In the genomic region with DNA sequence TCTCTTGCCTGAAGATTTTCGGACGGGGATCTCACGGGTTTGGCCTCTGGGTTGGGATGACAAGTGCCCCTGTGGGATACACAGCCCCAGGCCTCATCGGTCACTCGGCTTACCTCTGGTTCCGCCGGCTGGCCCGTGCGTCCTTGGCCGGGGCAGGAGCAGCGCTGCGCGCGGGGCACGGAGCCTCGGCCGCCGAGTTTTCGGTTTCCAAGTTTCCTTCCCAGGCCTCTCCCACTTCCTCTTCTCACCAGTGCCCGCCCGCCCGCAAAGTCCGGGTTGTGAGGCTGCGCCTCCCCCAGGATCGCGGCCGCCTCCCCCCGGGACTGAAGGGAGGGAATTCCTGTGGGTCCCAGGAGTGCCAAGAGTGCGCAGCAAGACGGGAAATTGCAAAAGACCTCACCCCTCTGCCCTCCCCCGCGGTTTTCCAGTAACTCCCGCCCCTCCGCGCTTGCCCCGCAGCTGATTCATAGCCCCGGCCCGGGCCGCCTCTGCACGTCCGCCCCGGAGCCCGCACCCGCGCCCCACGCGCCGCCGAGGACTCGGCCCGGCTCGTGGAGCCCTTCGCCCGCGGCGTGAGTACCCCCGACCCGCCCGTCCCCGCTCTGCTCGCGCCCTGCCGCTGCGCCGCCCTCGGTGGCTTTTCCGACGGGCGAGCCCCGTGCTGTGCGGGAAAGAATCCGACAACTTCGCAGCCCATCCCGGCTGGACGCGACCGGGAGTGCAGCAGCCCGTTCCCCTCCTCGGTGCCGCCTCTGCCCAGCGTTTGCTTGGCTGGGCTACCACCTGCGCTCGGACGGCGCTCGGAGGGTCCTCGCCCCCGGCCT, we compare ENCODE assay signal across 9 cellular contexts. TPM values are rescaled to one million over a fixed set of nuclear protein-coding genes. Genes with fewer than 3 reads are reported as not detected.
DNase-seq lines count a peak whose midpoint lies in the region; ATAC-seq and TF ChIP-seq lines count a peak whose summit lies in the region.
"Had no signal": no experiment of that assay in that cellular context is flagged by ENCODE, and none has a peak within 500 bp of the region (broad histone marks: within the 10 kb centered on the region; RNA-seq: fewer than 3 reads in every experiment).

OSMR (plus strand) TSS at position 458 of the 824 bp plus-strand sequence. CDS start 23,033 bp downstream, outside the sequence.

- no peak for DNase-seq in activated naive CD4-positive, alpha-beta T cell treated with anti-CD3 and anti-CD28 coated beads, Interleukin-2, amount 10 ng/mL, durations not matched to agents 7 days and 5 days
- DNase-seq in activated naive CD4-positive, alpha-beta T cell (lab: John Stamatoyannopoulos, UW): no peak
- DNase-seq in UCSD-AML1 (lab: John Stamatoyannopoulos, UW; ENCODE audit: unreplicated experiment) (peak; percentile 49), esophagus squamous epithelium (lab: John Stamatoyannopoulos, UW) (peak; percentile 35), mucosa of descending colon (peak; percentile 64 to 85 (median 75)), substantia nigra (lab: John Stamatoyannopoulos, UW) (peak in 40 of 49 donors; percentile 12 to 82 (median 38)), LoVo (ENCODE audit: low spot score) (no peak), SHP77 treated with DMSO at 0.1 percent for 48 hours (lab: John Stamatoyannopoulos, UW) (no peak)

- H3K9me3 ChIP-seq in esophagus squamous epithelium (no peaks in the 10 kb centered on the region), mucosa of descending colon (no peaks in the 10 kb centered on the region)

- peaks cover 1% of the 10 kb centered on the region for H3K36me3 Mint-ChIP-seq in activated naive CD4-positive, alpha-beta T cell treated with anti-CD3 and anti-CD28 coated beads, Interleukin-2, amount 10 ng/mL, durations not matched to agents 7 days and 5 days

- H3K4me3 ChIP-seq in esophagus squamous epithelium (peak within 1 kb of the TSS; percentile 65 to 86 (median 78)), mucosa of descending colon (peak within 1 kb of the TSS; percentile 20)
- H3K4me3 ChIP-seq: GM12878 had no signal

- H3K4me1 ChIP-seq in esophagus squamous epithelium (peaks cover 0 to 63% (median 18%) of the 10 kb centered on the region in 3 donors), mucosa of descending colon (ENCODE audit: low read depth) (no peaks in the 10 kb centered on the region)

- no peak within 1 kb of the TSS for H3K27ac Mint-ChIP-seq in activated naive CD4-positive, alpha-beta T cell treated with anti-CD3 and anti-CD28 coated beads, Interleukin-2, amount 10 ng/mL, durations not matched to agents 7 days and 5 days

- peak; percentile 85 for ATAC-seq in mucosa of descending colon
- ATAC-seq: GM12878 had no signal

- H3K4me3 Mint-ChIP-seq in activated naive CD4-positive, alpha-beta T cell treated with anti-CD3 and anti-CD28 coated beads, Interleukin-2, amount 10 ng/mL, durations not matched to agents 7 days and 5 days: peak within 1 kb of the TSS; percentile 42

- peaks cover 2% of the 10 kb centered on the region for H3K4me1 Mint-ChIP-seq in activated naive CD4-positive, alpha-beta T cell treated with anti-CD3 and anti-CD28 coated beads, Interleukin-2, amount 10 ng/mL, durations not matched to agents 7 days and 5 days

- no peaks in the 10 kb centered on the region for H3K9me3 Mint-ChIP-seq in activated naive CD4-positive, alpha-beta T cell treated with anti-CD3 and anti-CD28 coated beads, Interleukin-2, amount 10 ng/mL, durations not matched to agents 7 days and 5 days

- 0% methylated on average over 3 to 11 of the region's 88 CpGs for WGBS in esophagus squamous epithelium, 2 donors

- peak in 3 of 4 donors; percentile 12 to 86 (median 82) for TF ChIP-seq POLR2A in esophagus squamous epithelium (IDR thresholded peaks at IDR 0.05)

- CTCF ChIA-PET in activated naive CD4-positive, alpha-beta T cell treated with anti-CD3 and anti-CD28 coated beads, Interleukin-2, amount 10 ng/mL, durations not matched to agents 7 days and 5 days (lab: Charles Lee): no interaction called here

- peak within 1 kb of the TSS; percentile 92 to 96 (median 95) for H3K27ac ChIP-seq in esophagus squamous epithelium
- H3K27ac ChIP-seq in substantia nigra (ENCODE audit: low read depth, low read length, poor library complexity, severe bottlenecking): peak within 1 kb of the TSS; percentile 55

- H3K27me3 ChIP-seq in esophagus squamous epithelium: peaks cover 0 to 5% (median 0%) of the 10 kb centered on the region in 4 donors

- H3K36me3 ChIP-seq in esophagus squamous epithelium (no peaks in the 10 kb centered on the region), mucosa of descending colon (ENCODE audit: low read depth) (no peaks in the 10 kb centered on the region)

- intact Hi-C loops in esophagus squamous epithelium (cut with DNase I) (no loop called here), mucosa of descending colon (cut with DNase I, micrococcal nuclease) (no loop called here)

- TF ChIP-seq CTCF in esophagus squamous epithelium (IDR thresholded peaks at IDR 0.05): peak in 3 of 6 experiments; percentile 4 to 31 (median 19)
- no peak for TF ChIP-seq CTCF in mucosa of descending colon (IDR thresholded peaks at IDR 0.05)

- peaks cover 58% of the 10 kb centered on the region for H3K27me3 Mint-ChIP-seq in activated naive CD4-positive, alpha-beta T cell treated with anti-CD3 and anti-CD28 coated beads, Interleukin-2, amount 10 ng/mL, durations not matched to agents 7 days and 5 days

RNA-seq across cellular contexts. Expression of gene OSMR, which starts in this region (rescaled TPM):
- total RNA-seq in esophagus squamous epithelium (10 to 100 TPM in 3 of 4 donors, 1 to 10 TPM in 1; 9.2 to 40.2 (median 26.8) TPM), mucosa of descending colon (10 to 100 TPM in 2 of 3 donors, 1 to 10 TPM in 1; 3.3 to 24.9 (median 13.0) TPM)

Comparison
In these comparisons a context has a peak if more than half of its experiments do, and no peak if none do; other contexts are left out.
1. DNase-seq: peak in UCSD-AML1 (single experiment), esophagus squamous epithelium (single experiment), mucosa of descending colon (3 of 3) and substantia nigra (40 of 49); none in activated naive CD4-positive, alpha-beta T cell treated with anti-CD3 and anti-CD28 coated beads, Interleukin-2, amount 10 ng/mL, durations not matched to agents 7 days and 5 days (single experiment), activated naive CD4-positive, alpha-beta T cell (0 of 4), LoVo (single experiment) and SHP77 treated with DMSO at 0.1 percent for 48 hours (single experiment).